11 cellular contexts compared by ENCODE assay signal in genomic region chr15:88241060-88241459, GRCh38. TPM values are rescaled to one million over a fixed set of nuclear protein-coding genes. Genes with fewer than 3 reads are reported as not detected.
DNase-seq lines count a peak whose midpoint lies in the region; ATAC-seq and TF ChIP-seq lines count a peak whose summit lies in the region.
"Had no signal": no experiment of that assay in that cellular context is flagged by ENCODE, and none has a peak within 500 bp of the region (broad histone marks: within the 10 kb centered on the region; RNA-seq: fewer than 3 reads in every experiment).

No MANE protein-coding gene starts in this region.

- H3K27me3 ChIP-seq in DOHH2 (ENCODE audit: control insufficient read depth, low read length) (no peaks in the 10 kb centered on the region), WERI-Rb-1 (ENCODE audit: insufficient read depth, low read depth, severe bottlenecking) (peaks cover 5% of the 10 kb centered on the region)

- H3K36me3 ChIP-seq in DOHH2 (ENCODE audit: control insufficient read depth, low read length): no peaks in the 10 kb centered on the region
- no peaks in the 10 kb centered on the region for H3K36me3 ChIP-seq in WERI-Rb-1

- no peaks in the 10 kb centered on the region for H3K9me3 ChIP-seq in DOHH2 (ENCODE audit: control insufficient read depth, insufficient read depth, low read length)
- H3K9me3 ChIP-seq in WERI-Rb-1 (ENCODE audit: severe bottlenecking): no peaks in the 10 kb centered on the region

- H3K4me3 Mint-ChIP-seq in progenitor cell of endocrine pancreas (ENCODE audit: low read depth): no peak overlapping the region

- H3K9me3 Mint-ChIP-seq in progenitor cell of endocrine pancreas (ENCODE audit: low read depth): no peaks in the 10 kb centered on the region

- no peaks in the 10 kb centered on the region for H3K9me2 ChIP-seq in DOHH2 (replicated peaks; ENCODE audit: control insufficient read depth, low read length)

- H3K79me2 ChIP-seq in DOHH2 (ENCODE audit: control insufficient read depth, low read length): no peaks in the 10 kb centered on the region

- peaks cover 14% of the 10 kb centered on the region for H3K27me3 Mint-ChIP-seq in progenitor cell of endocrine pancreas

- no peaks in the 10 kb centered on the region for H4K20me1 ChIP-seq in DOHH2 (ENCODE audit: control insufficient read depth, insufficient read depth, low read depth, low read length)

- ATAC-seq in HG02759 (IDR thresholded peaks at IDR 0.05; ENCODE audit: unreplicated experiment) (no peak), GM18861 (IDR thresholded peaks at IDR 0.05; ENCODE audit: unreplicated experiment) (no peak)

- H3K4me2 ChIP-seq in DOHH2 (ENCODE audit: low read length): no peak overlapping the region

- peak overlapping the region; percentile 18 for H3K27ac Mint-ChIP-seq in progenitor cell of endocrine pancreas

- no peak for DNase-seq in LNCaP clone FGC (ENCODE audit: low read depth)
- DNase-seq in WERI-Rb-1: peak; percentile 32
- DNase-seq in progenitor cell of endocrine pancreas (ENCODE audit: low spot score, unreplicated experiment): no peak
- no peak for DNase-seq in SIG-M5 (lab: John Stamatoyannopoulos, UW)
- DNase-seq: NCI-H1694 treated with DMSO at 0.1 percent for 48 hours, Right ventricle myocardium superior had no signal

- TF ChIP-seq CTCF in DOHH2 (IDR thresholded peaks at IDR 0.05; ENCODE audit: low read depth, low read length, poor library complexity, severe bottlenecking) (peak; percentile 21), LNCaP clone FGC (IDR thresholded peaks at IDR 0.05; ENCODE audit: control insufficient read depth, extremely low read depth, insufficient read depth) (peak; percentile 26; the same call in 1 of the 2 replicates), WERI-Rb-1 (IDR thresholded peaks at IDR 0.05; ENCODE audit: low read depth, low read length) (peak; percentile 54), progenitor cell of endocrine pancreas (IDR thresholded peaks at IDR 0.05; ENCODE audit: unreplicated experiment) (no peak)

- no peak overlapping the region for H3K27ac ChIP-seq in DOHH2 (ENCODE audit: low read depth, low read length)
- H3K27ac ChIP-seq in WERI-Rb-1: no peak overlapping the region

- no peaks in the 10 kb centered on the region for H3F3A ChIP-seq in DOHH2 (ENCODE audit: control insufficient read depth, insufficient read depth)

- no peaks in the 10 kb centered on the region for H3K4me1 Mint-ChIP-seq in progenitor cell of endocrine pancreas (ENCODE audit: low read depth)
- H3K4me1 Mint-ChIP-seq: IgD-negative memory B cell had no signal

- H3K4me1 ChIP-seq in DOHH2 (ENCODE audit: control insufficient read depth, low read length): peaks cover 9% of the 10 kb centered on the region

- no peaks in the 10 kb centered on the region for H3K36me3 Mint-ChIP-seq in progenitor cell of endocrine pancreas (ENCODE audit: insufficient read depth)

- H3K4me3 ChIP-seq in DOHH2 (ENCODE audit: low read length) (no peak overlapping the region), LNCaP clone FGC (ENCODE audit: low read depth, low read length) (no peak overlapping the region), WERI-Rb-1 (ENCODE audit: low read depth, low read length) (no peak overlapping the region)

RNA-seq across cellular contexts. Expression of gene NTRK3, which starts 15.5 kb away (rescaled TPM):
- not detected in 2 replicates for total RNA-seq in progenitor cell of endocrine pancreas
- total RNA-seq: T-helper 2 cell treated with Interferon-gamma antibody and Interleukin-4, amounts not matched to agents 100 ng/mL and 5 ng/mL, for 36 hours had no signal
